In the genomic region with DNA sequence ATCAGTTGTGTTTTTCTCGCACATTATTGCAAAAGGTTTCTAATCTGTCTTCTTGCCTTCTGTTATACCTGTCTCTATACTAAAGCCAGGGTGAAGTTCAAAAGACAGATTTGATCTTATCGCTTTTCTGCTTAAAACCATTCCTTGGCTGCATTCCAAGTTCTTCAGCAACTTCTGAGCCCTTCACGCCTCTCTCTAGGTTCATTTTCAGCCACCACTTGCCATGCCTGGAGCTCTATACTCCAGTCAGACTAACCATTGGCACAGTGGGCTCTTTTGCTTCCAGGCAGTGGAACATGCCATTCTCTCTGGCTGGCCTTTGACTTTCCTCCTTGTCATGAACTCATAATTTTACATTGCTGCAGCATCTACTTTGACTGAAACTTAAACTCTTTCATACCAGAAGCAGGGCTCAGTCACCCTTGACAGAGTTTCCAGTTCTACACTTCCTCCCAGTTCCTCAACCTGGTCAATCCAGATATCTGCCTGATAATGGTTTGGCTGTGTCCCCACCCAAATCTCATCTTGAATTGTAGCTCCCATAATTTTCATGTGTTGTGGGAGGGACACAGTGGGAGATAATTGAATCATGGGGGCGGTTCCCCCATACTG, we compare ENCODE assay signal across 13 cellular contexts.
DNase-seq lines count a peak whose midpoint lies in the region; ATAC-seq and TF ChIP-seq lines count a peak whose summit lies in the region.
"Had no signal": no experiment of that assay in that cellular context is flagged by ENCODE, and none has a peak within 500 bp of the region (broad histone marks: within the 10 kb centered on the region; RNA-seq: fewer than 3 reads in every experiment).

No MANE protein-coding gene starts in this region.

- H3K9me3 Mint-ChIP-seq in activated naive CD8-positive, alpha-beta T cell (ENCODE audit: low read depth): no peaks in the 10 kb centered on the region
- H3K9me3 Mint-ChIP-seq in activated naive CD8-positive, alpha-beta T cell treated with anti-CD3 and anti-CD28 coated beads for 36 hours: peaks cover 7% of the 10 kb centered on the region

- H3K4me3 Mint-ChIP-seq in activated naive CD8-positive, alpha-beta T cell: peak overlapping the region; percentile 35
- no peak overlapping the region for H3K4me3 Mint-ChIP-seq in activated naive CD8-positive, alpha-beta T cell treated with anti-CD3 and anti-CD28 coated beads for 36 hours

- no peak for TF ChIP-seq CTCF in retinal pigment epithelial cell (conservative IDR thresholded peaks at IDR 0.05; ENCODE audit: low read depth, low read length)

- H3K27ac Mint-ChIP-seq in activated naive CD8-positive, alpha-beta T cell: peak overlapping the region; percentile 68
- no peak overlapping the region for H3K27ac Mint-ChIP-seq in activated naive CD8-positive, alpha-beta T cell treated with anti-CD3 and anti-CD28 coated beads for 36 hours

- no peak for DNase-seq in activated naive CD8-positive, alpha-beta T cell treated with anti-CD3 and anti-CD28 coated beads for 36 hours
- peak; percentile 44 for DNase-seq in retinal pigment epithelial cell (ENCODE audit: low read depth)
- DNase-seq in NCI-H446 treated with DMSO at 0.1 percent for 48 hours (lab: John Stamatoyannopoulos, UW): no peak
- no peak for DNase-seq in C1 segment of cervical spinal cord (lab: John Stamatoyannopoulos, UW)
- DNase-seq in hippocampal formation (lab: John Stamatoyannopoulos, UW): no peak
- DNase-seq: BE2C, kidney glomerular epithelial cell, NCI-H510A treated with DMSO at 0.1 percent for 48 hours had no signal

- peaks cover 35% of the 10 kb centered on the region for H3K4me1 Mint-ChIP-seq in activated naive CD8-positive, alpha-beta T cell (ENCODE audit: low read depth)
- H3K4me1 Mint-ChIP-seq in activated naive CD8-positive, alpha-beta T cell treated with anti-CD3 and anti-CD28 coated beads for 36 hours: peaks cover 30% of the 10 kb centered on the region

- H3K36me3 Mint-ChIP-seq in activated naive CD8-positive, alpha-beta T cell: peaks cover 2% of the 10 kb centered on the region
- H3K36me3 Mint-ChIP-seq in activated naive CD8-positive, alpha-beta T cell treated with anti-CD3 and anti-CD28 coated beads for 36 hours: peaks cover 29% of the 10 kb centered on the region

- ATAC-seq in GM21423 (IDR thresholded peaks at IDR 0.05; ENCODE audit: unreplicated experiment) (peak; percentile 50), HG03521 (IDR thresholded peaks at IDR 0.05; ENCODE audit: unreplicated experiment) (peak; percentile 33)

- H3K27me3 Mint-ChIP-seq in activated naive CD8-positive, alpha-beta T cell: no peaks in the 10 kb centered on the region
- H3K27me3 Mint-ChIP-seq in activated naive CD8-positive, alpha-beta T cell treated with anti-CD3 and anti-CD28 coated beads for 36 hours: no peaks in the 10 kb centered on the region

- H3K4me3 ChIP-seq in retinal pigment epithelial cell (ENCODE audit: low read length): no peak overlapping the region
- H3K4me3 ChIP-seq: cardiac muscle cell, suprapubic skin had no signal
